In the genomic region with DNA sequence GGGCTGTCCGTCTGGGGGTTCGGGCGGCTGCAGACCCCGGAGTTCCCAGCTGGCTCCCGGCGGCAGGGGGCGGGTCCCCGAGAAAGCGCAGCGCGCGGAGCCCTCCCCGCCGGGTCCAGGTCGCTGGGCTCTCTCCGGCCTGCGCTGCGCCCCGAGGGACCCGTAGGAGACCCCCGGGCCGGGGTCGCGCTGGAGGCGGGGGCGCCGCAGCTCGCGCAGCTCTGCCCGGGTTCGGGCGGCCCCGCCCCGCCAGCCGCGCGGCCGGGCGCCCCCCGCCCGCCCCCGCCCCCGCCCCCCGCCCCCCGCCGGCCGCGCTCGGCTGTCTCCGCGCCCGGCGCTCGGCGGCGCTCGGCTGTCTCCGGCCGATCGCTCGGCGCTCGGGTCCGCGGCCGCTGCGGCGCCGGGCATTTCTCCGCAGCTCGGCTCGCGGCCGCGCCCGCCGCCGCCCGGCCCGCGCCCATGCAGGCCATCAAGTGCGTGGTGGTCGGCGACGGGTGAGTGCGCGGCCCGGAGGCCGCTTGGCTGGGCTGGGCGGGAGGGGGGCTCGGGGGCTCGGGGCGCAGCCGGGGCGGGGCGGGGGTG, we compare ENCODE assay signal across 1 cellular context.
TF ChIP-seq lines count a peak whose summit lies in the region.

RAC3 (plus strand) TSS at position 376 of the 582 bp plus-strand sequence; CDS start at position 460, 84 bp downstream.

TF ChIP-seq in K562, 482 proteins besides CTCF, POLR2A, EP300 and RAD21 (continued from another document):
- peak; percentile 74; the same call in 1 of the 2 replicates for TF ChIP-seq TFAP4 (CRISPR knock-in tag; IDR thresholded peaks at IDR 0.05; ENCODE audit: borderline replicate concordance)
- TF ChIP-seq VEZF1 (CRISPR knock-in tag; IDR thresholded peaks at IDR 0.05) = peak; percentile 86
- TF ChIP-seq ZBTB11 (CRISPR knock-in tag; IDR thresholded peaks at IDR 0.05) = peak in 1 of 3 experiments; percentile 43; a peak in 2 of 6 replicates
- peak; percentile 46 for TF ChIP-seq DEAF1 (CRISPR knock-in tag; IDR thresholded peaks at IDR 0.05)
- TF ChIP-seq SIN3A (IDR thresholded peaks at IDR 0.05; ENCODE audit: borderline replicate concordance in 2 of 2, control insufficient read depth in 1 of 2, low read depth in 2 of 2, low read length in 2 of 2) = peak in 1 of 2 experiments; percentile 39; a peak in 1 of 4 replicates
- peak; percentile 52; a peak in 1 of 4 replicates for TF ChIP-seq NRF1 (conservative IDR thresholded peaks at IDR 0.05 in 1 of 2, IDR thresholded peaks at IDR 0.05 in 1 of 2)
- 0 out of 2 replicates have a peak, but pooled peaks have one; percentile 46 for TF ChIP-seq ETS1 (conservative IDR thresholded peaks at IDR 0.05; ENCODE audit: control insufficient read depth, low read depth, low read length)
- TF ChIP-seq, protein P1, sequence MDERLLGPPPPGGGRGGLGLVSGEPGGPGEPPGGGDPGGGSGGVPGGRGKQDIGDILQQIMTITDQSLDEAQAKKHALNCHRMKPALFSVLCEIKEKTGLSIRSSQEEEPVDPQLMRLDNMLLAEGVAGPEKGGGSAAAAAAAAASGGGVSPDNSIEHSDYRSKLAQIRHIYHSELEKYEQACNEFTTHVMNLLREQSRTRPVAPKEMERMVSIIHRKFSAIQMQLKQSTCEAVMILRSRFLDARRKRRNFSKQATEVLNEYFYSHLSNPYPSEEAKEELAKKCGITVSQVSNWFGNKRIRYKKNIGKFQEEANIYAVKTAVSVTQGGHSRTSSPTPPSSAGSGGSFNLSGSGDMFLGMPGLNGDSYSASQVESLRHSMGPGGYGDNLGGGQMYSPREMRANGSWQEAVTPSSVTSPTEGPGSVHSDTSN (CRISPR knock-in tag; IDR thresholded peaks at IDR 0.05; ENCODE audit: low read depth) = no peak
- TF ChIP-seq, protein P1 (tag; conservative IDR thresholded peaks at IDR 0.05; ENCODE audit: low read depth) = no peak
- TF ChIP-seq ILK (tag; IDR thresholded peaks at IDR 0.05; ENCODE audit: borderline replicate concordance, low read depth) = no peak
- peak; percentile 90 for TF ChIP-seq ZBTB7A (IDR thresholded peaks at IDR 0.05; ENCODE audit: borderline replicate concordance, control insufficient read depth, low read depth, low read length)
- TF ChIP-seq BDP1 (IDR thresholded peaks at IDR 0.05; ENCODE audit: insufficient read depth, insufficient read length) = no peak
- no peak for TF ChIP-seq IRF2 (CRISPR knock-in tag; IDR thresholded peaks at IDR 0.05)
- TF ChIP-seq ZNF217 (CRISPR knock-in tag; IDR thresholded peaks at IDR 0.05) = no peak
- TF ChIP-seq CTBP1 (IDR thresholded peaks at IDR 0.05; ENCODE audit: borderline replicate concordance) = no peak
- no peak for TF ChIP-seq ZNF41 (CRISPR knock-in tag; conservative IDR thresholded peaks at IDR 0.05)
- TF ChIP-seq BRD4 (IDR thresholded peaks at IDR 0.05) = no peak
- TF ChIP-seq STAT6 (CRISPR knock-in tag; IDR thresholded peaks at IDR 0.05) = 0 out of 2 replicates have a peak, but pooled peaks have one; percentile 2
- TF ChIP-seq MAFK (IDR thresholded peaks at IDR 0.05; ENCODE audit: low read length) = no peak
- TF ChIP-seq ZBTB17 (CRISPR knock-in tag; IDR thresholded peaks at IDR 0.05) = peak; percentile 83
